In genomic region chr2:20822535-20823490, GRCh38 we compare ENCODE assay signal across 8 cellular contexts. TPM values are rescaled to one million over a fixed set of nuclear protein-coding genes. Genes with fewer than 3 reads are reported as not detected.
A peak's percentile ranks its signal among the peaks of the same experiment; 100 is the strongest.
DNase-seq lines count a peak whose midpoint lies in the region; ATAC-seq and TF ChIP-seq lines count a peak whose summit lies in the region.

Gene LDAH (minus strand): TSS chr2:20823101. CDS start chr2:20801463, 21,638 bp downstream.

- H3K9ac ChIP-seq in DND-41 (ENCODE audit: low read depth, low read length) (peak within 1 kb of the TSS; percentile 67), fibroblast of lung (ENCODE audit: insufficient read depth, low read length) (peak within 1 kb of the TSS; percentile 91)

- H3K36me3 ChIP-seq in DND-41 (ENCODE audit: insufficient read depth, low read length), result no peaks in the 10 kb centered on the region
- H3K36me3 ChIP-seq in KOPT-K1 (ENCODE audit: insufficient read depth, low read length), result 0 out of 2 replicates have a peak, but pooled peaks cover under 1% of the 10 kb centered on the region
- H3K36me3 ChIP-seq in fibroblast of lung (ENCODE audit: control insufficient read depth, insufficient read depth, low read length), result no peaks in the 10 kb centered on the region
- no peaks in the 10 kb centered on the region for H3K36me3 ChIP-seq in naive thymus-derived CD4-positive, alpha-beta T cell (ENCODE audit: control insufficient read depth in 2 of 3, insufficient read depth in 3 of 3, low read length in 3 of 3)

- peak within 1 kb of the TSS; percentile 95 to 99 (median 98) for H3K27ac Mint-ChIP-seq in naive thymus-derived CD4-positive, alpha-beta T cell
- H3K27ac Mint-ChIP-seq in stimulated activated memory B cell treated with anti-CD40 and anti-IgM and Interleukin-4, amounts not matched to agents 10 μg/mL and 1 μg/mL and 100 μg/mL, for 72 hours, result peak within 1 kb of the TSS; percentile 99

- H4K20me1 ChIP-seq in DND-41 (ENCODE audit: insufficient read depth, low read length), result no peaks in the 10 kb centered on the region
- H4K20me1 ChIP-seq in fibroblast of lung (ENCODE audit: control insufficient read depth, extremely low read depth, insufficient read depth, low read length), result no peaks in the 10 kb centered on the region

- H3K79me2 ChIP-seq in DND-41 (ENCODE audit: insufficient read depth, low read length) (peaks cover 25% of the 10 kb centered on the region), fibroblast of lung (ENCODE audit: control insufficient read depth, insufficient read depth, low read length) (peaks cover 5% of the 10 kb centered on the region)

- DNase-seq in DND-41 (peak; percentile 82), RPMI8226 (peak; percentile 88), fibroblast of lung (ENCODE audit: low read depth in 2 of 2) (peak; percentile 82 to 90)
- peak; percentile 65 to 73 for DNase-seq in activated T-helper 1 cell treated with anti-CD3 and anti-CD28 coated beads, Interleukin-2, amount 50 U/mL, for 16 hours (ENCODE audit: low read depth in 1 of 2, low spot score in 1 of 2)
- peak; percentile 71 to 84 (median 81) for DNase-seq in naive thymus-derived CD4-positive, alpha-beta T cell

- intact Hi-C loops in naive thymus-derived CD4-positive, alpha-beta T cell (cut with micrococcal nuclease), result loop anchor here (1.0 to 5.0 kb wide), 13 partner anchors 156 to 1476 kb away; partner anchors contain the start of genes HS1BP3 (in 2 of the 2), RHOB (in 2 of the 2), TTC32 (in 2 of the 2) and GDF7 (in 1 of the 2)

- H3K4me2 ChIP-seq in DND-41 (ENCODE audit: insufficient read depth, low read length) (peak within 1 kb of the TSS; percentile 63), fibroblast of lung (ENCODE audit: extremely low read depth, insufficient read depth, low read length) (peak within 1 kb of the TSS; percentile 95)

- H3K27me3 ChIP-seq in DND-41 (ENCODE audit: insufficient read depth, low read length, poor library complexity), result no peaks in the 10 kb centered on the region
- H3K27me3 ChIP-seq in fibroblast of lung (ENCODE audit: control insufficient read depth, insufficient read depth, low read length), result no peaks in the 10 kb centered on the region
- H3K27me3 ChIP-seq in naive thymus-derived CD4-positive, alpha-beta T cell (ENCODE audit: control insufficient read depth in 2 of 2, insufficient read depth in 2 of 2, low read length in 2 of 2), result no peaks in the 10 kb centered on the region

- H3K4me3 ChIP-seq in DND-41 (ENCODE audit: low read depth in 1 of 2, low read length in 2 of 2) (peak within 1 kb of the TSS; percentile 59 to 68; a peak in 3 of 4 replicates), fibroblast of lung (replicated peaks in 1 of 4; ENCODE audit: control extremely low read depth in 1 of 4, insufficient read depth in 1 of 4, low read depth in 3 of 4, low read length in 4 of 4) (peak within 1 kb of the TSS; percentile 81 to 96 (median 96))
- peak within 1 kb of the TSS; percentile 98 for H3K4me3 ChIP-seq in naive thymus-derived CD4-positive, alpha-beta T cell (ENCODE audit: low read length)

- peak; percentile 86 for ATAC-seq in DND-41 (ENCODE audit: insufficient read depth, low read depth)
- ATAC-seq in GM21825 (IDR thresholded peaks at IDR 0.05; ENCODE audit: unreplicated experiment), result peak; percentile 91
- peak; percentile 91 for ATAC-seq in naive thymus-derived CD4-positive, alpha-beta T cell
- peak; percentile 93 for ATAC-seq in stimulated activated memory B cell treated with anti-CD40 and anti-IgM and Interleukin-4, amounts not matched to agents 10 μg/mL and 1 μg/mL and 100 μg/mL, for 72 hours

- peaks cover 0 to 11% (median 7%) of the 10 kb centered on the region in 5 donors for H3K36me3 Mint-ChIP-seq in naive thymus-derived CD4-positive, alpha-beta T cell
- peaks cover 7% of the 10 kb centered on the region for H3K36me3 Mint-ChIP-seq in stimulated activated memory B cell treated with anti-CD40 and anti-IgM and Interleukin-4, amounts not matched to agents 10 μg/mL and 1 μg/mL and 100 μg/mL, for 72 hours

- CTCF ChIA-PET in naive thymus-derived CD4-positive, alpha-beta T cell (lab: Charles Lee), result interaction anchor here (0.6 kb wide), 2 partner anchors 14 to 132 kb away, joined by 3 to 6 read pairs; no protein-coding TSS in a partner anchor

- H3K4me3 Mint-ChIP-seq in naive thymus-derived CD4-positive, alpha-beta T cell, result peak within 1 kb of the TSS; percentile 93 to 99 (median 97)
- peak within 1 kb of the TSS; percentile 93 for H3K4me3 Mint-ChIP-seq in stimulated activated memory B cell treated with anti-CD40 and anti-IgM and Interleukin-4, amounts not matched to agents 10 μg/mL and 1 μg/mL and 100 μg/mL, for 72 hours

- peaks cover 0 to 2% (median 0%) of the 10 kb centered on the region in 5 donors for H3K27me3 Mint-ChIP-seq in naive thymus-derived CD4-positive, alpha-beta T cell
- H3K27me3 Mint-ChIP-seq in stimulated activated memory B cell treated with anti-CD40 and anti-IgM and Interleukin-4, amounts not matched to agents 10 μg/mL and 1 μg/mL and 100 μg/mL, for 72 hours, result no peaks in the 10 kb centered on the region

- H3K4me1 ChIP-seq in DND-41 (ENCODE audit: insufficient read depth, low read length) (no peaks in the 10 kb centered on the region), fibroblast of lung (ENCODE audit: control insufficient read depth, extremely low read depth, insufficient read depth, low read length) (no peaks in the 10 kb centered on the region)
- H3K4me1 ChIP-seq in naive thymus-derived CD4-positive, alpha-beta T cell (ENCODE audit: control insufficient read depth in 2 of 2, insufficient read depth in 2 of 2, low read length in 2 of 2), result no peaks in the 10 kb centered on the region

- H3K9me3 ChIP-seq in DND-41 (ENCODE audit: insufficient read depth, low read length, severe bottlenecking) (no peaks in the 10 kb centered on the region), KOPT-K1 (ENCODE audit: insufficient read depth, low read length, poor library complexity, severe bottlenecking) (no peaks in the 10 kb centered on the region), fibroblast of lung (ENCODE audit: control insufficient read depth, insufficient read depth, low read depth, low read length) (no peaks in the 10 kb centered on the region)
- no peaks in the 10 kb centered on the region for H3K9me3 ChIP-seq in naive thymus-derived CD4-positive, alpha-beta T cell (ENCODE audit: control insufficient read depth in 2 of 3, low read length in 3 of 3)

- peaks cover 7 to 45% (median 25%) of the 10 kb centered on the region in 7 donors for H3K4me1 Mint-ChIP-seq in naive thymus-derived CD4-positive, alpha-beta T cell
- H3K4me1 Mint-ChIP-seq in stimulated activated memory B cell treated with anti-CD40 and anti-IgM and Interleukin-4, amounts not matched to agents 10 μg/mL and 1 μg/mL and 100 μg/mL, for 72 hours, result peaks cover 15% of the 10 kb centered on the region

- TF ChIP-seq CTCF in DND-41 (IDR thresholded peaks at IDR 0.05; ENCODE audit: borderline replicate concordance, extremely low read depth, low read length, poor library complexity, severe bottlenecking), result no peak
- TF ChIP-seq CTCF in fibroblast of lung (conservative IDR thresholded peaks at IDR 0.05 in 1 of 2, IDR thresholded peaks at IDR 0.05 in 1 of 2; ENCODE audit: low read depth in 1 of 2, low read length in 2 of 2), result no peak

- peaks cover 0 to 6% (median 0%) of the 10 kb centered on the region in 11 donors for H3K9me3 Mint-ChIP-seq in naive thymus-derived CD4-positive, alpha-beta T cell
- no peaks in the 10 kb centered on the region for H3K9me3 Mint-ChIP-seq in stimulated activated memory B cell treated with anti-CD40 and anti-IgM and Interleukin-4, amounts not matched to agents 10 μg/mL and 1 μg/mL and 100 μg/mL, for 72 hours

- POLR2A ChIA-PET in naive thymus-derived CD4-positive, alpha-beta T cell (lab: Charles Lee), result interaction anchor here (0.8 to 3.0 kb wide), 7 partner anchors 9 to 921 kb away, joined by 3 to 18 read pairs (median 3); partner anchors contain the start of genes HS1BP3 and TTC32

- H2AFZ ChIP-seq in DND-41 (ENCODE audit: low read depth, low read length) (peak within 1 kb of the TSS; percentile 76), fibroblast of lung (ENCODE audit: low read length) (peak within 1 kb of the TSS; percentile 99)

- H3K27ac ChIP-seq in DND-41 (ENCODE audit: low read length) (peak within 1 kb of the TSS; percentile 82), KOPT-K1 (ENCODE audit: low read depth, low read length, poor library complexity, severe bottlenecking) (peak within 1 kb of the TSS; percentile 78), fibroblast of lung (ENCODE audit: insufficient read depth, low read length) (peak within 1 kb of the TSS; percentile 99)
- peak within 1 kb of the TSS; percentile 86 for H3K27ac ChIP-seq in naive thymus-derived CD4-positive, alpha-beta T cell (ENCODE audit: low read depth, low read length)

RNA-seq across cellular contexts. Expression of gene LDAH, which starts in this region (rescaled TPM):
- total RNA-seq in fibroblast of lung, result 22.1 and 22.8 TPM in 2 replicates
- 19.1 and 20.5 TPM in 2 replicates for polyA plus RNA-seq in fibroblast of lung
- 11.8 and 12.4 TPM in 2 replicates for polyA plus RNA-seq in fibroblast of lung (2012)
- polyA minus RNA-seq in fibroblast of lung (ENCODE audit: low replicate concordance), result 22.2 and 40.3 TPM in 2 replicates
- total RNA-seq in naive thymus-derived CD4-positive, alpha-beta T cell, result 10 to 100 TPM; 11.1 to 29.8 (median 18.4) TPM
- 10 to 100 TPM in 1 of 2 donors, 1 to 10 TPM in 1; 8.6 to 15.8 TPM for polyA plus RNA-seq in naive thymus-derived CD4-positive, alpha-beta T cell

Comparison
In these comparisons a context has a peak if more than half of its experiments do, and no peak if none do; other contexts are left out.
1. Peak in every context shown above with its lines: DNase-seq, ATAC-seq, H3K4me3 ChIP-seq and H3K27ac ChIP-seq.